ENCODE assay signal across 1 cellular context in genomic region chr3:173395412-173396181, GRCh38.
TF ChIP-seq lines count a peak whose summit lies in the region.

No MANE protein-coding gene starts in this region.

TF ChIP-seq in HEK293, 187 proteins besides CTCF, POLR2A, EP300 and RAD21 (continued from another document):
- TF ChIP-seq, protein P1, sequence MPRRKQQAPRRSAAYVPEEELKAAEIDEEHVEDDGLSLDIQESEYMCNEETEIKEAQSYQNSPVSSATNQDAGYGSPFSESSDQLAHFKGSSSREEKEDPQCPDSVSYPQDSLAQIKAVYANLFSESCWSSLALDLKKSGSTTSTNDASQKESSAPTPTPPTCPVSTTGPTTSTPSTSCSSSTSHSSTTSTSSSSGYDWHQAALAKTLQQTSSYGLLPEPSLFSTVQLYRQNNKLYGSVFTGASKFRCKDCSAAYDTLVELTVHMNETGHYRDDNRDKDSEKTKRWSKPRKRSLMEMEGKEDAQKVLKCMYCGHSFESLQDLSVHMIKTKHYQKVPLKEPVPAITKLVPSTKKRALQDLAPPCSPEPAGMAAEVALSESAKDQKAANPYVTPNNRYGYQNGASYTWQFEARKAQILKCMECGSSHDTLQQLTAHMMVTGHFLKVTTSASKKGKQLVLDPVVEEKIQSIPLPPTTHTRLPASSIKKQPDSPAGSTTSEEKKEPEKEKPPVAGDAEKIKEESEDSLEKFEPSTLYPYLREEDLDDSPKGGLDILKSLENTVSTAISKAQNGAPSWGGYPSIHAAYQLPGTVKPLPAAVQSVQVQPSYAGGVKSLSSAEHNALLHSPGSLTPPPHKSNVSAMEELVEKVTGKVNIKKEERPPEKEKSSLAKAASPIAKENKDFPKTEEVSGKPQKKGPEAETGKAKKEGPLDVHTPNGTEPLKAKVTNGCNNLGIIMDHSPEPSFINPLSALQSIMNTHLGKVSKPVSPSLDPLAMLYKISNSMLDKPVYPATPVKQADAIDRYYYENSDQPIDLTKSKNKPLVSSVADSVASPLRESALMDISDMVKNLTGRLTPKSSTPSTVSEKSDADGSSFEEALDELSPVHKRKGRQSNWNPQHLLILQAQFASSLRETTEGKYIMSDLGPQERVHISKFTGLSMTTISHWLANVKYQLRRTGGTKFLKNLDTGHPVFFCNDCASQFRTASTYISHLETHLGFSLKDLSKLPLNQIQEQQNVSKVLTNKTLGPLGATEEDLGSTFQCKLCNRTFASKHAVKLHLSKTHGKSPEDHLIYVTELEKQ (tag by site-specific recombination; IDR thresholded peaks at IDR 0.05; ENCODE audit: borderline replicate concordance), result no peak
- TF ChIP-seq HIC1 (tag by site-specific recombination; IDR thresholded peaks at IDR 0.05) (peak; percentile 98), ZNF121 (tag by site-specific recombination; IDR thresholded peaks at IDR 0.05) (peak; percentile 58; the same call in 1 of the 2 replicates), SALL2 (tag by site-specific recombination; IDR thresholded peaks at IDR 0.05; ENCODE audit: borderline replicate concordance) (no peak), ZNF138 (tag by site-specific recombination; IDR thresholded peaks at IDR 0.05; ENCODE audit: borderline replicate concordance) (no peak), ZNF530 (tag by site-specific recombination; IDR thresholded peaks at IDR 0.05; ENCODE audit: low read depth) (no peak), ZNF23 (tag by site-specific recombination; IDR thresholded peaks at IDR 0.05; ENCODE audit: borderline replicate concordance) (no peak), PRDM4 (tag by site-specific recombination; IDR thresholded peaks at IDR 0.05) (no peak), ZNF426 (tag by site-specific recombination; IDR thresholded peaks at IDR 0.05) (no peak), ZNF514 (tag by site-specific recombination; IDR thresholded peaks at IDR 0.05) (no peak), ZNF133 (tag by site-specific recombination; IDR thresholded peaks at IDR 0.05) (no peak; the same call in 1 of the 2 replicates), PRDM1 (tag by site-specific recombination; IDR thresholded peaks at IDR 0.05) (peak; percentile 59), ZEB2 (tag by site-specific recombination; IDR thresholded peaks at IDR 0.05) (peak; percentile 91), ZNF558 (tag by site-specific recombination; IDR thresholded peaks at IDR 0.05) (0 out of 2 replicates have a peak, but pooled peaks have one; percentile 6), ZNF335 (tag by site-specific recombination; conservative IDR thresholded peaks at IDR 0.05) (peak; percentile 91), KLF10 (tag by site-specific recombination; IDR thresholded peaks at IDR 0.05) (peak; percentile 11; the same call in 1 of the 2 replicates), BCL11B (tag by site-specific recombination; IDR thresholded peaks at IDR 0.05; ENCODE audit: low read depth) (peak; percentile 74; the same call in 1 of the 2 replicates), ZNF366 (tag by site-specific recombination; conservative IDR thresholded peaks at IDR 0.05) (peak; percentile 93), ZNF248 (tag by site-specific recombination; IDR thresholded peaks at IDR 0.05) (no peak), ZNF549 (tag by site-specific recombination; IDR thresholded peaks at IDR 0.05) (no peak), ZNF266 (tag by site-specific recombination; IDR thresholded peaks at IDR 0.05; ENCODE audit: low read depth) (peak; percentile 95), ZNF362 (tag by site-specific recombination; IDR thresholded peaks at IDR 0.05) (no peak; the same call in 1 of the 2 replicates), GFI1B (tag by site-specific recombination; IDR thresholded peaks at IDR 0.05) (no peak; the same call in 1 of the 2 replicates), HOXC10 (CRISPR knock-in tag; IDR thresholded peaks at IDR 0.05) (no peak), SP3 (tag by site-specific recombination; IDR thresholded peaks at IDR 0.05) (peak; percentile 88), ZNF76 (tag by site-specific recombination; IDR thresholded peaks at IDR 0.05; ENCODE audit: borderline replicate concordance, low read depth) (peak; percentile 36; the same call in 1 of the 2 replicates), ZNF707 (tag by site-specific recombination; IDR thresholded peaks at IDR 0.05) (no peak; the same call in 1 of the 2 replicates)
- TF ChIP-seq, protein P2, sequence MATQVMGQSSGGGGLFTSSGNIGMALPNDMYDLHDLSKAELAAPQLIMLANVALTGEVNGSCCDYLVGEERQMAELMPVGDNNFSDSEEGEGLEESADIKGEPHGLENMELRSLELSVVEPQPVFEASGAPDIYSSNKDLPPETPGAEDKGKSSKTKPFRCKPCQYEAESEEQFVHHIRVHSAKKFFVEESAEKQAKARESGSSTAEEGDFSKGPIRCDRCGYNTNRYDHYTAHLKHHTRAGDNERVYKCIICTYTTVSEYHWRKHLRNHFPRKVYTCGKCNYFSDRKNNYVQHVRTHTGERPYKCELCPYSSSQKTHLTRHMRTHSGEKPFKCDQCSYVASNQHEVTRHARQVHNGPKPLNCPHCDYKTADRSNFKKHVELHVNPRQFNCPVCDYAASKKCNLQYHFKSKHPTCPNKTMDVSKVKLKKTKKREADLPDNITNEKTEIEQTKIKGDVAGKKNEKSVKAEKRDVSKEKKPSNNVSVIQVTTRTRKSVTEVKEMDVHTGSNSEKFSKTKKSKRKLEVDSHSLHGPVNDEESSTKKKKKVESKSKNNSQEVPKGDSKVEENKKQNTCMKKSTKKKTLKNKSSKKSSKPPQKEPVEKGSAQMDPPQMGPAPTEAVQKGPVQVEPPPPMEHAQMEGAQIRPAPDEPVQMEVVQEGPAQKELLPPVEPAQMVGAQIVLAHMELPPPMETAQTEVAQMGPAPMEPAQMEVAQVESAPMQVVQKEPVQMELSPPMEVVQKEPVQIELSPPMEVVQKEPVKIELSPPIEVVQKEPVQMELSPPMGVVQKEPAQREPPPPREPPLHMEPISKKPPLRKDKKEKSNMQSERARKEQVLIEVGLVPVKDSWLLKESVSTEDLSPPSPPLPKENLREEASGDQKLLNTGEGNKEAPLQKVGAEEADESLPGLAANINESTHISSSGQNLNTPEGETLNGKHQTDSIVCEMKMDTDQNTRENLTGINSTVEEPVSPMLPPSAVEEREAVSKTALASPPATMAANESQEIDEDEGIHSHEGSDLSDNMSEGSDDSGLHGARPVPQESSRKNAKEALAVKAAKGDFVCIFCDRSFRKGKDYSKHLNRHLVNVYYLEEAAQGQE (tag by site-specific recombination; IDR thresholded peaks at IDR 0.05), result peak; percentile 20; the same call in 1 of the 2 replicates
- TF ChIP-seq, protein P3, sequence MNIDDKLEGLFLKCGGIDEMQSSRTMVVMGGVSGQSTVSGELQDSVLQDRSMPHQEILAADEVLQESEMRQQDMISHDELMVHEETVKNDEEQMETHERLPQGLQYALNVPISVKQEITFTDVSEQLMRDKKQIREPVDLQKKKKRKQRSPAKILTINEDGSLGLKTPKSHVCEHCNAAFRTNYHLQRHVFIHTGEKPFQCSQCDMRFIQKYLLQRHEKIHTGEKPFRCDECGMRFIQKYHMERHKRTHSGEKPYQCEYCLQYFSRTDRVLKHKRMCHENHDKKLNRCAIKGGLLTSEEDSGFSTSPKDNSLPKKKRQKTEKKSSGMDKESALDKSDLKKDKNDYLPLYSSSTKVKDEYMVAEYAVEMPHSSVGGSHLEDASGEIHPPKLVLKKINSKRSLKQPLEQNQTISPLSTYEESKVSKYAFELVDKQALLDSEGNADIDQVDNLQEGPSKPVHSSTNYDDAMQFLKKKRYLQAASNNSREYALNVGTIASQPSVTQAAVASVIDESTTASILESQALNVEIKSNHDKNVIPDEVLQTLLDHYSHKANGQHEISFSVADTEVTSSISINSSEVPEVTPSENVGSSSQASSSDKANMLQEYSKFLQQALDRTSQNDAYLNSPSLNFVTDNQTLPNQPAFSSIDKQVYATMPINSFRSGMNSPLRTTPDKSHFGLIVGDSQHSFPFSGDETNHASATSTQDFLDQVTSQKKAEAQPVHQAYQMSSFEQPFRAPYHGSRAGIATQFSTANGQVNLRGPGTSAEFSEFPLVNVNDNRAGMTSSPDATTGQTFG (tag by site-specific recombination; IDR thresholded peaks at IDR 0.05; ENCODE audit: borderline replicate concordance), result no peak
- TF ChIP-seq, protein P4, sequence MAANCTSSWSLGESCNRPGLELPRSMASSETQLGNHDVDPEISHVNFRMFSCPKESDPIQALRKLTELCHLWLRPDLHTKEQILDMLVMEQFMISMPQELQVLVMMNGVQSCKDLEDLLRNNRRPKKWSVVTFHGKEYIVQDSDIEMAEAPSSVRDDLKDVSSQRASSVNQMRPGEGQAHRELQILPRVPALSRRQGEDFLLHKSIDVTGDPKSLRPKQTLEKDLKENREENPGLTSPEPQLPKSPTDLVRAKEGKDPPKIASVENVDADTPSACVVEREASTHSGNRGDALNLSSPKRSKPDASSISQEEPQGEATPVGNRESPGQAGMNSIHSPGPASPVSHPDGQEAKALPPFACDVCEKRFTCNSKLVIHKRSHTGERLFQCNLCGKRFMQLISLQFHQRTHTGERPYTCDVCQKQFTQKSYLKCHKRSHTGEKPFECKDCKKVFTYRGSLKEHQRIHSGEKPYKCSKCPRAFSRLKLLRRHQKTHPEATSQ (tag by site-specific recombination; IDR thresholded peaks at IDR 0.05), result peak; percentile 45; the same call in 1 of the 2 replicates
- TF ChIP-seq, protein P5, sequence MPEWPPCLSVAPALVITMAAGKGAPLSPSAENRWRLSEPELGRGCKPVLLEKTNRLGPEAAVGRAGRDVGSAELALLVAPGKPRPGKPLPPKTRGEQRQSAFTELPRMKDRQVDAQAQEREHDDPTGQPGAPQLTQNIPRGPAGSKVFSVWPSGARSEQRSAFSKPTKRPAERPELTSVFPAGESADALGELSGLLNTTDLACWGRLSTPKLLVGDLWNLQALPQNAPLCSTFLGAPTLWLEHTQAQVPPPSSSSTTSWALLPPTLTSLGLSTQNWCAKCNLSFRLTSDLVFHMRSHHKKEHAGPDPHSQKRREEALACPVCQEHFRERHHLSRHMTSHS (tag by site-specific recombination; IDR thresholded peaks at IDR 0.05), result no peak
